7 cellular contexts compared by ENCODE assay signal in genomic region chr3:173001622-173002021, GRCh38.
"Had no signal": no experiment of that assay in that cellular context is flagged by ENCODE, and none has a peak within 500 bp of the region (broad histone marks: within the 10 kb centered on the region; RNA-seq: fewer than 3 reads in every experiment).

No MANE protein-coding gene starts in this region.

- FAIRE-seq: HTR-8/SVneo had no signal

- H3K36me3 Mint-ChIP-seq: IgD-negative memory B cell had no signal

- H3K4me3 Mint-ChIP-seq: IgD-negative memory B cell had no signal

- H3K9ac ChIP-seq: GM23248 had no signal

- H3K27ac ChIP-seq: GM23248 had no signal

- H3K4me1 Mint-ChIP-seq: IgD-negative memory B cell had no signal

- H2AFZ ChIP-seq: GM23248 had no signal

- DNase-seq: GM23248, H7, HCEC 1CT, Kasumi-1, KG1 had no signal

- H3K27ac Mint-ChIP-seq: IgD-negative memory B cell had no signal

- H3K4me3 ChIP-seq: GM23248 had no signal
